Comparison of ENCODE assay signal across 1 cellular context in genomic region chr5:109409061-109409843, GRCh38.
TF ChIP-seq lines count a peak whose summit lies in the region.

No MANE protein-coding gene starts in this region.

TF ChIP-seq in HEK293, 187 proteins besides CTCF, POLR2A, EP300 and RAD21 (continued from another document):
- no peak for TF ChIP-seq ZNF354C (tag by site-specific recombination; IDR thresholded peaks at IDR 0.05; ENCODE audit: borderline replicate concordance, low read depth)
